12 cellular contexts compared by ENCODE assay signal in genomic region chr10:101227765-101228681, GRCh38. TPM values are rescaled to one million over a fixed set of nuclear protein-coding genes. Genes with fewer than 3 reads are reported as not detected.
A peak's percentile ranks its signal among the peaks of the same experiment; 100 is the strongest.
DNase-seq lines count a peak whose midpoint lies in the region; ATAC-seq and TF ChIP-seq lines count a peak whose summit lies in the region.
"Had no signal": no experiment of that assay in that cellular context is flagged by ENCODE, and none has a peak within 500 bp of the region (broad histone marks: within the 10 kb centered on the region; RNA-seq: fewer than 3 reads in every experiment).

No MANE protein-coding gene starts in this region.

- TF ChIP-seq CTCF in cardiac muscle cell (IDR thresholded peaks at IDR 0.05; ENCODE audit: low read depth, low read length) = no peak
- TF ChIP-seq CTCF in right atrium auricular region (IDR thresholded peaks at IDR 0.05) = no peak
- no peak for TF ChIP-seq CTCF in thoracic aorta (IDR thresholded peaks at IDR 0.05)
- no peak for TF ChIP-seq CTCF in RWPE1 (conservative IDR thresholded peaks at IDR 0.05; ENCODE audit: low read depth)

- H3K4me1 Mint-ChIP-seq in activated CD8-positive, alpha-beta T cell treated with anti-CD3 and anti-CD28 coated beads, Interleukin-2, amount 10 ng/mL, durations not matched to agents 7 days and 5 days (ENCODE audit: low read depth) = peaks cover 30% of the 10 kb centered on the region
- H3K4me1 Mint-ChIP-seq in immature natural killer cell = peaks cover 28 to 31% of the 10 kb centered on the region in 2 donors

- H3K4me1 ChIP-seq in cardiac muscle cell (ENCODE audit: low read depth) (peaks cover 14% of the 10 kb centered on the region), right atrium auricular region (peaks cover 0 to 68% of the 10 kb centered on the region in 2 donors), thoracic aorta (ENCODE audit: control insufficient read depth in 1 of 2, low read depth in 2 of 2) (peaks cover 52 to 66% of the 10 kb centered on the region in 2 donors)

- H3K9me3 ChIP-seq in cardiac muscle cell (ENCODE audit: low read depth) (no peaks in the 10 kb centered on the region), right atrium auricular region (no peaks in the 10 kb centered on the region), thoracic aorta (no peaks in the 10 kb centered on the region)

- H3K4me3 Mint-ChIP-seq in activated CD8-positive, alpha-beta T cell treated with anti-CD3 and anti-CD28 coated beads, Interleukin-2, amount 10 ng/mL, durations not matched to agents 7 days and 5 days = peak overlapping the region; percentile 42
- H3K4me3 Mint-ChIP-seq in immature natural killer cell = peak overlapping the region; percentile 47 to 76 (median 54)

- DNase-seq in cardiac muscle cell (ENCODE audit: low read depth in 1 of 2, low spot score in 1 of 2) (peak in 1 of 2 donors; percentile 47), right atrium auricular region (ENCODE audit: low spot score) (no peak), immature natural killer cell (no peak), thoracic aorta (ENCODE audit: low spot score) (no peak), RWPE1 (ENCODE audit: low spot score) (no peak)
- DNase-seq in activated CD8-positive, alpha-beta T cell treated with anti-CD3 and anti-CD28 coated beads, Interleukin-2, amount 10 ng/mL, durations not matched to agents 7 days and 5 days = no peak
- DNase-seq in activated effector memory CD4-positive, alpha-beta T cell treated with anti-CD3 and anti-CD28 coated beads, Interleukin-2, amount 50 U/mL, for 16 hours = no peak
- DNase-seq in stimulated activated CD4-positive, alpha-beta T cell treated with anti-CD3 and anti-CD28 coated beads, Interleukin-1b, Interleukin-23, amount 100 ng/mL, for 48 hours = no peak
- DNase-seq: Calu3, HCEC 1CT, NCI-H2029 treated with DMSO at 0.1 percent for 48 hours had no signal

- H3K9me3 Mint-ChIP-seq in activated CD8-positive, alpha-beta T cell treated with anti-CD3 and anti-CD28 coated beads, Interleukin-2, amount 10 ng/mL, durations not matched to agents 7 days and 5 days (ENCODE audit: insufficient read depth) = no peaks in the 10 kb centered on the region
- peaks cover 0 to 2% (median 0%) of the 10 kb centered on the region in 6 donors for H3K9me3 Mint-ChIP-seq in immature natural killer cell

- no peaks in the 10 kb centered on the region for H3K36me3 ChIP-seq in cardiac muscle cell
- no peaks in the 10 kb centered on the region for H3K36me3 ChIP-seq in right atrium auricular region
- no peaks in the 10 kb centered on the region for H3K36me3 ChIP-seq in thoracic aorta

- H3K27me3 ChIP-seq in cardiac muscle cell (peaks cover 100% of the 10 kb centered on the region), right atrium auricular region (peaks cover 61 to 90% of the 10 kb centered on the region in 2 donors), thoracic aorta (replicated peaks; ENCODE audit: insufficient read depth) (peaks cover 41% of the 10 kb centered on the region)

- peaks cover 2% of the 10 kb centered on the region for H3K36me3 Mint-ChIP-seq in activated CD8-positive, alpha-beta T cell treated with anti-CD3 and anti-CD28 coated beads, Interleukin-2, amount 10 ng/mL, durations not matched to agents 7 days and 5 days (ENCODE audit: low read depth)
- peaks cover 0 to 3% (median 0%) of the 10 kb centered on the region in 3 donors for H3K36me3 Mint-ChIP-seq in immature natural killer cell

- no peak for ATAC-seq in activated CD8-positive, alpha-beta T cell treated with anti-CD3 and anti-CD28 coated beads, Interleukin-2, amount 10 ng/mL, durations not matched to agents 7 days and 5 days
- no peak for ATAC-seq in thoracic aorta (ENCODE audit: insufficient number of reproducible peaks, low FRiP score, low read depth)

- POLR2A ChIA-PET in activated CD8-positive, alpha-beta T cell treated with anti-CD3 and anti-CD28 coated beads, Interleukin-2, amount 10 ng/mL, durations not matched to agents 7 days and 5 days (lab: Charles Lee) = no interaction called here
- POLR2A ChIA-PET in RWPE1 (lab: Yijun Ruan, JAX; ENCODE audit: low non-redundant PET) = no interaction called here

- CTCF ChIA-PET in activated CD8-positive, alpha-beta T cell treated with anti-CD3 and anti-CD28 coated beads, Interleukin-2, amount 10 ng/mL, durations not matched to agents 7 days and 5 days (lab: Charles Lee) = interaction anchor here (1.3 to 1.7 kb wide), 2 partner anchors 15 to 86 kb away, joined by 3 to 6 read pairs; no protein-coding TSS in a partner anchor
- CTCF ChIA-PET in RWPE1 (lab: Yijun Ruan, JAX) = interaction anchor here (0.6 to 2.1 kb wide), 4 partner anchors 12 to 178 kb away, joined by 3 to 8 read pairs (median 4); no protein-coding TSS in a partner anchor

- peak overlapping the region; percentile 46 for H3K27ac Mint-ChIP-seq in activated CD8-positive, alpha-beta T cell treated with anti-CD3 and anti-CD28 coated beads, Interleukin-2, amount 10 ng/mL, durations not matched to agents 7 days and 5 days
- no peak overlapping the region for H3K27ac Mint-ChIP-seq in immature natural killer cell

- H3K4me3 ChIP-seq in cardiac muscle cell (peak overlapping the region; percentile 12), right atrium auricular region (peak overlapping the region in 1 of 2 donors; percentile 28), thoracic aorta (peak overlapping the region; percentile 22)

- H3K27ac ChIP-seq in cardiac muscle cell (no peak overlapping the region), right atrium auricular region (no peak overlapping the region), thoracic aorta (no peak overlapping the region), RWPE1 (no peak overlapping the region)
- H3K27ac ChIP-seq: HL-60 had no signal

- H3K27me3 Mint-ChIP-seq in activated CD8-positive, alpha-beta T cell treated with anti-CD3 and anti-CD28 coated beads, Interleukin-2, amount 10 ng/mL, durations not matched to agents 7 days and 5 days (ENCODE audit: low read depth) = peaks cover 74% of the 10 kb centered on the region
- H3K27me3 Mint-ChIP-seq in immature natural killer cell (ENCODE audit: low read depth in 3 of 3) = peaks cover 31 to 40% (median 38%) of the 10 kb centered on the region in 3 donors

RNA-seq across cellular contexts. Expression of gene LBX1, which starts 1.2 kb away (rescaled TPM):
- total RNA-seq in cardiac muscle cell (not detected in 2 replicates), right atrium auricular region (not detected), thoracic aorta (not detected)
- polyA plus RNA-seq in cardiac muscle cell (not detected in 2 replicates), immature natural killer cell (not detected)
- total RNA-seq in activated CD8-positive, alpha-beta T cell treated with anti-CD3 and anti-CD28 coated beads, Interleukin-2, amount 10 ng/mL, durations not matched to agents 7 days and 5 days = not detected
- total RNA-seq: Calu3 had no signal
